8 cellular contexts compared by ENCODE assay signal in the genomic region with DNA sequence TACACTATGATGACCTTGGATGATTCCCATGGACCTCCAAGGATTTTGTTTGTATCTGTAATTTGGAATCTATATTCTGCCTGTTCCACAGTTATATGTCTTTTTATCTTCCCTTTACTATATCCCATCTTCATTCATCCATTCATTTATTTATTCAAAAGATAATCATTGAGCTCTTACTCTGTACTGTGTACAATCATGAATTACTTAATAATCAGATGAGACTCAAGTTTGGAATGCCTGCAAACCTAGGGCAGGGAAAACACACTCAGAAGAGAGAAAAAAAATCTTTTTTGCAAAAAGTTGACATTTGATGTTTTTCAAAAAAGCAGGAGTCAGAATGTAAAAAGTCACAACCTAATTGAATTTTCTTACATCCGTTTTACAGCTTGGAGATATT.
"Had no signal": no experiment of that assay in that cellular context is flagged by ENCODE, and none has a peak within 500 bp of the region (broad histone marks: within the 10 kb centered on the region; RNA-seq: fewer than 3 reads in every experiment).

No MANE protein-coding gene starts in this region.

- H3K4me2 ChIP-seq: KMS-11 had no signal

- H3K9me3 ChIP-seq: HAP-1 had no signal

- H2AFZ ChIP-seq: GM23248 had no signal

- DNase-seq: GM23248, GOT3, H7, HFFc6, KBM-7 had no signal

- ATAC-seq: HCT116 had no signal

- H3K9ac ChIP-seq: GM23248, KMS-11 had no signal

- H3K27ac ChIP-seq: GM23248, KMS-11 had no signal

- H3K36me3 ChIP-seq: HAP-1 had no signal

- H3K4me3 ChIP-seq: GM23248, HAP-1 had no signal
